16 cellular contexts compared by ENCODE assay signal in the genomic region with DNA sequence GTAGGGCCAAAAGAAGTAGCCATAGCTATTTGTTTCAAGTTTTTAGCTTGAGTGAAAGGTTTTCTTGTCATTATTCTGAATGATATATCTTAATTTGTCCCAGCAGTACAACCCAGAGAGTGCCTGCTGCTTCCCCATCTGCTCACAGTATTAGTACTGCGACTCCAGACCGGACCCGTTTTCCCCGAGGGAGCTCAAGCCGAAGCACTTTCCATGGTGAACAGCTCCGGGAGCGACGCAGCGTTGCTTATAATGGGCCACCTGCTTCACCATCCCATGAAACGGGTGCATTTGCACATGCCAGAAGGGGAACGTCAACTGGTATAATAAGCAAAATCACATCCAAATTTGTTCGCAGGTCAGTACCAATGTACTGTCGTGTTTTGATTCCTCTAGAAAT. TPM values are rescaled to one million over a fixed set of nuclear protein-coding genes. Genes with fewer than 3 reads are reported as not detected.
DNase-seq lines count a peak whose midpoint lies in the region; ATAC-seq, FAIRE-seq and TF ChIP-seq lines count a peak whose summit lies in the region.
"Had no signal": no experiment of that assay in that cellular context is flagged by ENCODE, and none has a peak within 500 bp of the region (broad histone marks: within the 10 kb centered on the region; RNA-seq: fewer than 3 reads in every experiment).

No MANE protein-coding gene starts in this region.

- TF ChIP-seq CTCF in D721Med (IDR thresholded peaks at IDR 0.05; ENCODE audit: insufficient read depth, missing control alignments), result no peak

- no peaks in the 10 kb centered on the region for H3K4me1 ChIP-seq in SJCRH30

- DNase-seq in D721Med (ENCODE audit: insufficient read length, low spot score) (peak; percentile 21), NCI-H2171 (lab: John Stamatoyannopoulos, UW) (peak; percentile 94), NCI-H82 treated with DMSO at 0.1 percent for 48 hours (lab: John Stamatoyannopoulos, UW; ENCODE audit: unreplicated experiment) (peak; percentile 39), retina (peak; percentile 23), NCI-H748 treated with DMSO at 0.1 percent for 48 hours (lab: John Stamatoyannopoulos, UW) (no peak), SJCRH30 (no peak)
- DNase-seq: GDM1, Kasumi-1, NCI-H187, NCI-H226, NCI-H526, T-helper 1 cell had no signal

- no peaks in the 10 kb centered on the region for H3K27me3 ChIP-seq in SJCRH30

- H3K9me3 ChIP-seq in SJCRH30 (replicated peaks), result no peaks in the 10 kb centered on the region

- FAIRE-seq in D721Med (lab: Jason Lieb, UNC), result no peak
- FAIRE-seq: GM18507, GM19239 had no signal

- no peak overlapping the region for H3K27ac ChIP-seq in SJCRH30

- H3K36me3 ChIP-seq in SJCRH30, result no peaks in the 10 kb centered on the region

- no peak for ATAC-seq in HG03159 (IDR thresholded peaks at IDR 0.05; ENCODE audit: unreplicated experiment)

- no peak overlapping the region for H3K4me3 ChIP-seq in SJCRH30

RNA-seq across cellular contexts. Expression of gene C1orf115, which starts 37.2 kb away (rescaled TPM):
- total RNA-seq in SJCRH30 (2014; rRNA removed; shearing (Covaris generic)), result 1.6 and 1.8 TPM in 2 replicates
- total RNA-seq: H4 had no signal

Comparison
In these comparisons a context has a peak if more than half of its experiments do, and no peak if none do; other contexts are left out.
1. DNase-seq: peak in D721Med (single experiment), NCI-H2171 (single experiment), NCI-H82 treated with DMSO at 0.1 percent for 48 hours (single experiment) and retina (single experiment); none in NCI-H748 treated with DMSO at 0.1 percent for 48 hours (single experiment) and SJCRH30 (0 of 2).